8 cellular contexts compared by ENCODE assay signal in the genomic region with DNA sequence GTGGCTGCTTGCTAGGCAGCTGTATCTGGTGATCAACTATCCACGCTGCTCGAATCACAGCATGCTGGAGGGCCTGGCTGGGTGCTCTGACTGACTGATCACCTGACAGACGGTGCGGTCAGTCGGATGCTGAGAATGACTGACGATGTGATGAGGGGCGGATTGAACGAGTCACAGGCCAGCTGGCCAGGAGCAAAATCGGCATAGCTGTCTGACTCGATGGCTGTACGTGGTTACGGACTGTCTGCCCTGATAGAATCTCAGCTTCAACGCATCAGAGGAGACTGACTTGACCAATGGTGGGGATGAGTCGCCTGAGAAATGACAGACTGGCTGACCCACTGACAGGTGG. TPM values are rescaled to one million over a fixed set of nuclear protein-coding genes. Genes with fewer than 3 reads are reported as not detected.
A peak's percentile ranks its signal among the peaks of the same experiment; 100 is the strongest.
DNase-seq lines count a peak whose midpoint lies in the region; ATAC-seq, FAIRE-seq and TF ChIP-seq lines count a peak whose summit lies in the region.

No MANE protein-coding gene starts in this region.

- H2AFZ ChIP-seq in endothelial cell of umbilical vein (ENCODE audit: low read depth, low read length): peak overlapping the region; percentile 20

- POLR2A ChIA-PET in endothelial cell of umbilical vein (lab: Charles Lee): no interaction called here

- CTCF ChIA-PET in endothelial cell of umbilical vein (lab: Charles Lee): interaction anchor here (1.5 kb wide), 1 partner anchor 47 kb away, joined by 5 read pairs; no protein-coding TSS in a partner anchor

- peak overlapping the region; percentile 54 for H3K4me2 ChIP-seq in endothelial cell of umbilical vein (ENCODE audit: insufficient read depth, low read length)

- TF ChIP-seq CTCF in Peyer's patch (IDR thresholded peaks at IDR 0.05) (no peak), endothelial cell of umbilical vein (IDR thresholded peaks at IDR 0.05; ENCODE audit: extremely low read depth in 1 of 2, insufficient read depth in 1 of 2, low read depth in 1 of 2, low read length in 2 of 2) (no peak), psoas muscle (IDR thresholded peaks at IDR 0.05) (no peak)

- H3K27me3 ChIP-seq in Peyer's patch (no peaks in the 10 kb centered on the region), endothelial cell of umbilical vein (ENCODE audit: control insufficient read depth in 2 of 2, insufficient read depth in 2 of 2, low read length in 2 of 2) (no peaks in the 10 kb centered on the region), psoas muscle (ENCODE audit: insufficient read depth in 3 of 3, low read length in 2 of 3) (no peaks in the 10 kb centered on the region)

- peak overlapping the region; percentile 63 for H3K9ac ChIP-seq in endothelial cell of umbilical vein (replicated peaks; ENCODE audit: extremely low read depth, insufficient read depth, low read length)

- 14 to 44% (median 20%) methylated on average over 14 of the region's 14 CpGs for WGBS in psoas muscle, 3 donors

- peaks cover 19% of the 10 kb centered on the region for H3K79me2 ChIP-seq in endothelial cell of umbilical vein (ENCODE audit: control insufficient read depth, insufficient read depth, low read length)

- H3K27ac ChIP-seq in Peyer's patch: peak overlapping the region; percentile 73 to 94 (median 91)
- H3K27ac ChIP-seq in endothelial cell of umbilical vein (ENCODE audit: insufficient read depth, low read depth, low read length): no peak overlapping the region
- peak overlapping the region; percentile 87 for H3K27ac ChIP-seq in psoas muscle

- no peaks in the 10 kb centered on the region for H3K9me1 ChIP-seq in endothelial cell of umbilical vein (replicated peaks; ENCODE audit: control insufficient read depth, extremely low read depth, insufficient read depth, low read length)

- ATAC-seq in psoas muscle: peak; percentile 9 to 43 (median 20)

- FAIRE-seq in endothelial cell of umbilical vein (lab: Jason Lieb, UNC): no peak

- no TSS peak for BruUV-seq in endothelial cell of umbilical vein (replicated peaks; lab: Mats Ljungman, UMichigan)

- in situ Hi-C loops in KBM-7 (cut with MboI; ENCODE audit: low pct_unique_long_range_greater_than_20kb, low sequenced_read_pairs): no loop called here

- H3K36me3 ChIP-seq in Peyer's patch (peaks cover 0 to 5% (median 0%) of the 10 kb centered on the region in 3 donors), endothelial cell of umbilical vein (ENCODE audit: control insufficient read depth in 2 of 2, extremely low read depth in 1 of 2, insufficient read depth in 2 of 2, low read length in 2 of 2) (peaks cover 0 to under 1% of the 10 kb centered on the region in 2 experiments), psoas muscle (ENCODE audit: insufficient read depth in 1 of 2, low read depth in 1 of 2) (peaks cover 0 to 6% of the 10 kb centered on the region in 2 donors)

- no peaks in the 10 kb centered on the region for H3K9me3 ChIP-seq in Peyer's patch
- no peaks in the 10 kb centered on the region for H3K9me3 ChIP-seq in endothelial cell of umbilical vein (replicated peaks; ENCODE audit: control insufficient read depth, insufficient read depth, low read length)
- no peaks in the 10 kb centered on the region for H3K9me3 ChIP-seq in psoas muscle

- H3K4me3 ChIP-seq in GM08714 (ENCODE audit: low read length): peak overlapping the region; percentile 54; the same call in 1 of the 2 replicates
- peak overlapping the region; percentile 61 to 76 (median 72) for H3K4me3 ChIP-seq in Peyer's patch
- H3K4me3 ChIP-seq in endothelial cell of umbilical vein (replicated peaks in 1 of 3; ENCODE audit: insufficient read depth in 1 of 3, low read depth in 1 of 3, low read length in 3 of 3): peak overlapping the region in 1 of 3 experiments; percentile 60
- H3K4me3 ChIP-seq in psoas muscle: peak overlapping the region; percentile 68

- TF ChIP-seq POLR2A in Peyer's patch (IDR thresholded peaks at IDR 0.05) (no peak), endothelial cell of umbilical vein (IDR thresholded peaks at IDR 0.05; ENCODE audit: low read depth, low read length) (no peak)

- no peaks in the 10 kb centered on the region for H4K20me1 ChIP-seq in endothelial cell of umbilical vein (replicated peaks; ENCODE audit: control insufficient read depth, extremely low read depth, insufficient read depth, low read length)

- intact Hi-C loops in endothelial cell of umbilical vein (cut with micrococcal nuclease) (no loop called here), psoas muscle (cut with DNase I) (no loop called here)

- DNase-seq in Peyer's patch (no peak), endothelial cell of umbilical vein (ENCODE audit: low read depth, low spot score) (no peak), psoas muscle (no peak), KBM-7 (no peak), SKM-1 (lab: John Stamatoyannopoulos, UW; ENCODE audit: unreplicated experiment) (no peak)
- DNase-seq in activated CD4-positive, alpha-beta T cell treated with anti-CD3 and anti-CD28 coated beads for 48 hours: no peak
- no peak for DNase-seq in stimulated activated CD4-positive, alpha-beta T cell treated with anti-CD3 and anti-CD28 coated beads, Interleukin-4, amount 100 ng/mL, for 1 hour

- dilution Hi-C loops in endothelial cell of umbilical vein (cut with MboI; ENCODE audit: extremely low pct_ligation_motif_present, low sequenced_read_pairs): no loop called here

- H3K4me1 ChIP-seq in Peyer's patch (peaks cover 0 to 15% (median 2%) of the 10 kb centered on the region in 4 donors), endothelial cell of umbilical vein (ENCODE audit: control insufficient read depth, extremely low read depth, insufficient read depth, low read length) (peaks cover 5% of the 10 kb centered on the region), psoas muscle (peaks cover 7% of the 10 kb centered on the region)

TF ChIP-seq in endothelial cell of umbilical vein, 7 proteins besides CTCF, POLR2A, EP300 and RAD21:
- TF ChIP-seq JUN (IDR thresholded peaks at IDR 0.05; ENCODE audit: borderline replicate concordance, insufficient read depth, insufficient read length, low read depth) (no peak), POLR2AphosphoS5 (IDR thresholded peaks at IDR 0.05; ENCODE audit: insufficient read depth, low read depth, low read length) (no peak), GATA2 (IDR thresholded peaks at IDR 0.05; ENCODE audit: insufficient read depth, insufficient read length, low read depth, low read length) (no peak), MYC (IDR thresholded peaks at IDR 0.05; ENCODE audit: low read depth, low read length) (no peak), FOS (IDR thresholded peaks at IDR 0.05; ENCODE audit: borderline replicate concordance, insufficient read depth, low read length) (no peak), EZH2 (IDR thresholded peaks at IDR 0.05; ENCODE audit: borderline replicate concordance, low read depth, low read length, severe bottlenecking) (no peak)
- TF ChIP-seq, protein P1, sequence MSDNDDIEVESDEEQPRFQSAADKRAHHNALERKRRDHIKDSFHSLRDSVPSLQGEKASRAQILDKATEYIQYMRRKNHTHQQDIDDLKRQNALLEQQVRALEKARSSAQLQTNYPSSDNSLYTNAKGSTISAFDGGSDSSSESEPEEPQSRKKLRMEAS (IDR thresholded peaks at IDR 0.05; ENCODE audit: insufficient read depth, insufficient read length): no peak

RNA-seq across cellular contexts. Expression of a gene that starts 1.0 kb away (rescaled TPM):
- total RNA-seq in Peyer's patch (1 to 10 TPM; 2.5 to 7.4 (median 4.2) TPM), endothelial cell of umbilical vein (18.2 and 20.0 TPM in 2 replicates), psoas muscle (1 to 10 TPM; 1.9 to 3.2 (median 2.7) TPM)
- polyA plus RNA-seq in endothelial cell of umbilical vein (19.0 and 22.0 TPM in 2 replicates), psoas muscle (1 to 10 TPM; 2.2 to 3.6 (median 2.8) TPM)
- polyA plus RNA-seq in endothelial cell of umbilical vein (2011; cell fraction: cytosol; rRNA removed): 12.9 and 13.6 TPM in 2 replicates
- 13.3 and 20.0 TPM in 2 replicates for polyA plus RNA-seq in endothelial cell of umbilical vein (2011; cell fraction: nucleus; rRNA removed)
- 7.7 and 13.0 TPM in 2 replicates for polyA plus RNA-seq in endothelial cell of umbilical vein (2012)
- 13.5 and 14.9 TPM in 2 replicates for polyA minus RNA-seq in endothelial cell of umbilical vein
- 38.1 TPM for polyA minus RNA-seq in endothelial cell of umbilical vein (2011; cell fraction: cytosol; rRNA and poly(A)+ RNA removed)
- 8.8 and 9.0 TPM in 2 replicates for polyA minus RNA-seq in endothelial cell of umbilical vein (2011; cell fraction: nucleus; rRNA and poly(A)+ RNA removed)

RNA-seq across cellular contexts. Expression of a gene that starts 11.9 kb away (rescaled TPM):
- total RNA-seq in Peyer's patch (10 to 100 TPM in 1 of 4 donors, 1 to 10 TPM in 3; 3.5 to 45.4 (median 7.6) TPM), endothelial cell of umbilical vein (0.73 TPM in 1 of 2 replicates, not detected in the other), psoas muscle (1 to 10 TPM in 2 of 4 donors, under 1 TPM in 2; 0.85 to 2.9 (median 1.4) TPM)
- polyA plus RNA-seq in endothelial cell of umbilical vein (not detected in 2 replicates), psoas muscle (under 1 TPM; 0.45 to 0.66 (median 0.47) TPM)
- polyA plus RNA-seq in endothelial cell of umbilical vein (2011; cell fraction: cytosol; rRNA removed): 0.07 and 0.08 TPM in 2 replicates
- 0.63 and 0.66 TPM in 2 replicates for polyA plus RNA-seq in endothelial cell of umbilical vein (2011; cell fraction: nucleus; rRNA removed)
- polyA plus RNA-seq in endothelial cell of umbilical vein (2012): 0.11 and 0.28 TPM in 2 replicates
- 0.46 and 0.47 TPM in 2 replicates for polyA minus RNA-seq in endothelial cell of umbilical vein
- polyA minus RNA-seq in endothelial cell of umbilical vein (2011; cell fraction: cytosol; rRNA and poly(A)+ RNA removed): not detected
- polyA minus RNA-seq in endothelial cell of umbilical vein (2011; cell fraction: nucleus; rRNA and poly(A)+ RNA removed): not detected in 2 replicates
